38 cellular contexts compared by ENCODE assay signal in genomic region chr21:41809891-41810596, GRCh38. TPM values are rescaled to one million over a fixed set of nuclear protein-coding genes. Genes with fewer than 3 reads are reported as not detected.
"Had no signal": no experiment of that assay in that cellular context is flagged by ENCODE, and none has a peak within 500 bp of the region (broad histone marks: within the 10 kb centered on the region; RNA-seq: fewer than 3 reads in every experiment).

No MANE protein-coding gene starts in this region.

- ATAC-seq: activated CD8-positive, alpha-beta T cell treated with anti-CD3 and anti-CD28 coated beads for 36 hours; activated T-cell treated with anti-CD3 and anti-CD28 coated beads, Interleukin-2, amount 50 U/mL, for 72 hours; activated T-helper 17 cell treated with anti-CD3 and anti-CD28 coated beads, Interleukin-2, amount 50 U/mL, for 72 hours; Right ventricle myocardium inferior; SK-N-SH treated with all-trans-retinoic acid at 6 μM for 48 hours; T-cell had no signal

- H3K4me3 Mint-ChIP-seq: activated CD8-positive, alpha-beta T cell treated with anti-CD3 and anti-CD28 coated beads for 36 hours; activated naive CD8-positive, alpha-beta T cell treated with anti-CD3 and anti-CD28 coated beads for 36 hours; activated T-cell treated with anti-CD3 and anti-CD28 coated beads, Interleukin-2, amount 50 U/mL, for 72 hours; activated T-helper 17 cell treated with anti-CD3 and anti-CD28 coated beads, Interleukin-2, amount 50 U/mL, for 72 hours; central memory CD8-positive, alpha-beta T cell; T-cell had no signal

- H3K27ac Mint-ChIP-seq: activated CD8-positive, alpha-beta T cell treated with anti-CD3 and anti-CD28 coated beads for 36 hours; activated naive CD8-positive, alpha-beta T cell treated with anti-CD3 and anti-CD28 coated beads for 36 hours; activated T-helper 17 cell treated with anti-CD3 and anti-CD28 coated beads, Interleukin-2, amount 50 U/mL, for 72 hours; T-cell had no signal

- H3K4me3 ChIP-seq: PC-9 had no signal

- H3K27ac ChIP-seq: brain microvascular endothelial cell, KMS-11, PC-9, RWPE1, VCaP had no signal

- H3K4me1 Mint-ChIP-seq: activated naive CD8-positive, alpha-beta T cell treated with anti-CD3 and anti-CD28 coated beads for 36 hours had no signal

- H3K27me3 ChIP-seq: brain microvascular endothelial cell had no signal

- DNase-seq: activated CD4-positive, alpha-beta T cell treated with anti-CD3 and anti-CD28 coated beads for 1 hour; activated CD4-positive, alpha-beta T cell treated with anti-CD3 and anti-CD28 coated beads for 48 hours; activated CD4-positive, CD25-positive, alpha-beta regulatory T cell; activated CD8-positive, alpha-beta T cell treated with anti-CD3 and anti-CD28 coated beads for 36 hours; activated effector memory CD4-positive, alpha-beta T cell treated with anti-CD3 and anti-CD28 coated beads, Interleukin-2, amount 50 U/mL, for 16 hours; activated naive CD4-positive, alpha-beta T cell; activated naive CD4-positive, alpha-beta T cell treated with anti-CD3 and anti-CD28 coated beads, Interleukin-2, amount 50 U/mL, for 16 hours; activated naive CD8-positive, alpha-beta T cell treated with anti-CD3 and anti-CD28 coated beads for 36 hours; activated T-cell treated with anti-CD3 and anti-CD28 coated beads, Interleukin-2, amount 50 U/mL, for 1 hour; activated T-cell treated with anti-CD3 and anti-CD28 coated beads, Interleukin-2, amount 50 U/mL, for 72 hours; amniotic stem cell; aorta; brain microvascular endothelial cell; MM.1S; MV-4-11; NCI-H1092; NCI-H1417; NCI-H146; NCI-H187; NCI-H2029 treated with DMSO at 0.1 percent for 48 hours; NCI-H2107; NCI-H2171; NCI-H510A; NCI-H526; NCI-H748 treated with DMSO at 0.1 percent for 48 hours; PC-9; SIG-M5; T-cell; T-helper 2 cell; T-helper 9 cell had no signal

- H3K27me3 Mint-ChIP-seq: activated CD8-positive, alpha-beta T cell treated with anti-CD3 and anti-CD28 coated beads for 36 hours; activated T-helper 17 cell treated with anti-CD3 and anti-CD28 coated beads, Interleukin-2, amount 50 U/mL, for 72 hours; central memory CD8-positive, alpha-beta T cell; T-cell had no signal

RNA-seq across cellular contexts. Expression of gene RIPK4, which starts 43.2 kb away (rescaled TPM):
- total RNA-seq: LHCN-M2 had no signal
